Comparison of ENCODE assay signal across 21 cellular contexts in genomic region chr9:91516781-91517180, GRCh38.
"Had no signal": no experiment of that assay in that cellular context is flagged by ENCODE, and none has a peak within 500 bp of the region (broad histone marks: within the 10 kb centered on the region; RNA-seq: fewer than 3 reads in every experiment).

No MANE protein-coding gene starts in this region.

- H3K27ac Mint-ChIP-seq: activated CD4-positive, alpha-beta T cell treated with anti-CD3 and anti-CD28 coated beads, Interleukin-2, amount 10 ng/mL, durations not matched to agents 7 days and 5 days; activated CD8-positive, alpha-beta T cell treated with anti-CD3 and anti-CD28 coated beads, Interleukin-2, amount 10 ng/mL, durations not matched to agents 7 days and 5 days; activated naive CD4-positive, alpha-beta T cell treated with anti-CD3 and anti-CD28 coated beads, Interleukin-2, amount 50 U/mL, for 24 hours; immature natural killer cell; naive thymus-derived CD4-positive, alpha-beta T cell; stimulated activated effector memory CD8-positive, alpha-beta T cell treated with anti-CD3 and anti-CD28 coated beads, Interleukin-12 subunit alpha, Interleukin-12 subunit beta, amount 100 ng/mL, for 72 hours; T-cell had no signal

- H3K4me1 ChIP-seq: ascending aorta, gastroesophageal sphincter, right lobe of liver had no signal

- H3K9me3 ChIP-seq: ascending aorta, gastroesophageal sphincter, ovary, right lobe of liver had no signal

- H3K4me3 Mint-ChIP-seq: activated CD4-positive, alpha-beta T cell treated with anti-CD3 and anti-CD28 coated beads, Interleukin-2, amount 10 ng/mL, durations not matched to agents 7 days and 5 days; activated CD8-positive, alpha-beta T cell treated with anti-CD3 and anti-CD28 coated beads, Interleukin-2, amount 10 ng/mL, durations not matched to agents 7 days and 5 days; activated naive CD4-positive, alpha-beta T cell treated with anti-CD3 and anti-CD28 coated beads, Interleukin-2, amount 50 U/mL, for 24 hours; immature natural killer cell; naive thymus-derived CD4-positive, alpha-beta T cell; T-cell had no signal

- ATAC-seq: activated CD8-positive, alpha-beta T cell treated with anti-CD3 and anti-CD28 coated beads, Interleukin-2, amount 10 ng/mL, durations not matched to agents 7 days and 5 days; esophagus mucosa; gastroesophageal sphincter; left ventricle myocardium superior; naive thymus-derived CD4-positive, alpha-beta T cell; right lobe of liver; stimulated activated effector memory CD8-positive, alpha-beta T cell treated with anti-CD3 and anti-CD28 coated beads, Interleukin-12 subunit alpha, Interleukin-12 subunit beta, amount 100 ng/mL, for 72 hours; T-cell had no signal

- H3K4me1 Mint-ChIP-seq: activated CD4-positive, alpha-beta T cell treated with anti-CD3 and anti-CD28 coated beads, Interleukin-2, amount 10 ng/mL, durations not matched to agents 7 days and 5 days; activated naive CD4-positive, alpha-beta T cell treated with anti-CD3 and anti-CD28 coated beads, Interleukin-2, amount 50 U/mL, for 24 hours; immature natural killer cell; naive thymus-derived CD4-positive, alpha-beta T cell; T-cell had no signal

- DNase-seq: activated CD4-positive, alpha-beta T cell treated with anti-CD3 and anti-CD28 coated beads, Interleukin-2, amount 10 ng/mL, durations not matched to agents 7 days and 5 days; activated CD8-positive, alpha-beta T cell treated with anti-CD3 and anti-CD28 coated beads, Interleukin-2, amount 10 ng/mL, durations not matched to agents 7 days and 5 days; activated effector memory CD4-positive, alpha-beta T cell treated with anti-CD3 and anti-CD28 coated beads, Interleukin-2, amount 50 U/mL, for 16 hours; activated T-cell treated with anti-CD3 and anti-CD28 coated beads, Interleukin-2, amount 50 U/mL, for 48 hours; cortex of kidney; effector CD4-positive, alpha-beta T cell; immature natural killer cell; kidney glomerular epithelial cell; left ventricle myocardium superior; mesenchymal stem cell; naive thymus-derived CD4-positive, alpha-beta T cell; ovary; right lobe of liver; stimulated activated CD4-positive, alpha-beta T cell treated with anti-CD3 and anti-CD28 coated beads, Interleukin-4, amount 100 ng/mL, for 24 hours; T-cell had no signal

- H3K27me3 ChIP-seq: ascending aorta, gastroesophageal sphincter, ovary, right lobe of liver had no signal

- H3K4me3 ChIP-seq: ascending aorta, gastroesophageal sphincter, ovary, right lobe of liver, smooth muscle cell had no signal

- H3K36me3 Mint-ChIP-seq: stimulated activated effector memory CD8-positive, alpha-beta T cell treated with anti-CD3 and anti-CD28 coated beads, Interleukin-12 subunit alpha, Interleukin-12 subunit beta, amount 100 ng/mL, for 72 hours; T-cell had no signal

- H3K27ac ChIP-seq: ascending aorta, gastroesophageal sphincter, ovary, right lobe of liver had no signal

- H3K36me3 ChIP-seq: ascending aorta, gastroesophageal sphincter, ovary, right lobe of liver had no signal
